Comparison of ENCODE assay signal across 1 cellular context in genomic region chr16:4847774-4848587, GRCh38.
A peak's percentile ranks its signal among the peaks of the same experiment; 100 is the strongest.
TF ChIP-seq lines count a peak whose summit lies in the region.

No MANE protein-coding gene starts in this region.

TF ChIP-seq in HepG2, 621 proteins besides CTCF, POLR2A, EP300 and RAD21 (continues in another document):
- TF ChIP-seq ZNF616 (CRISPR knock-in tag; IDR thresholded peaks at IDR 0.05; ENCODE audit: low read depth), result no peak
- TF ChIP-seq ZNF746 (CRISPR knock-in tag; IDR thresholded peaks at IDR 0.05), result 0 out of 2 replicates have a peak, but pooled peaks have one; percentile 2
- TF ChIP-seq SRF (IDR thresholded peaks at IDR 0.05; ENCODE audit: low read depth, low read length), result no peak
- 0 out of 2 replicates have a peak, but pooled peaks have one; percentile 47 for TF ChIP-seq ZMAT3 (CRISPR knock-in tag; conservative IDR thresholded peaks at IDR 0.05)
- no peak for TF ChIP-seq PHF8 (CRISPR knock-in tag; IDR thresholded peaks at IDR 0.05)
- TF ChIP-seq CENPX (CRISPR knock-in tag; IDR thresholded peaks at IDR 0.05), result no peak
- TF ChIP-seq ZNF12 (CRISPR knock-in tag; IDR thresholded peaks at IDR 0.05), result no peak
- TF ChIP-seq THAP9 (CRISPR knock-in tag; IDR thresholded peaks at IDR 0.05; ENCODE audit: borderline replicate concordance), result no peak
- peak; percentile 70 for TF ChIP-seq SAP130 (CRISPR knock-in tag; IDR thresholded peaks at IDR 0.05; ENCODE audit: low read depth)
- TF ChIP-seq THAP7 (CRISPR knock-in tag; IDR thresholded peaks at IDR 0.05), result no peak
- TF ChIP-seq NR2C2 (CRISPR knock-in tag; IDR thresholded peaks at IDR 0.05; ENCODE audit: borderline replicate concordance), result peak; percentile 49; the same call in 1 of the 2 replicates
- TF ChIP-seq SOX13 (IDR thresholded peaks at IDR 0.05), result no peak
- no peak for TF ChIP-seq SOX13 (CRISPR knock-in tag; conservative IDR thresholded peaks at IDR 0.05 in 1 of 2, IDR thresholded peaks at IDR 0.05 in 1 of 2)
- TF ChIP-seq U2AF1 (optimal IDR thresholded peaks at IDR 0.05; ENCODE audit: low read depth, low read length), result no peak
- TF ChIP-seq ZBTB2 (CRISPR knock-in tag; IDR thresholded peaks at IDR 0.05; ENCODE audit: low read depth), result no peak
- no peak; the same call in 1 of the 2 replicates for TF ChIP-seq ZNF367 (CRISPR knock-in tag; IDR thresholded peaks at IDR 0.05; ENCODE audit: borderline replicate concordance)
- no peak for TF ChIP-seq ZNF878 (CRISPR knock-in tag; IDR thresholded peaks at IDR 0.05)
- TF ChIP-seq FOXA3 (CRISPR knock-in tag; IDR thresholded peaks at IDR 0.05), result no peak
- TF ChIP-seq ZNF687 (CRISPR knock-in tag; IDR thresholded peaks at IDR 0.05), result peak; percentile 16; the same call in 1 of the 2 replicates
- TF ChIP-seq PAWR (CRISPR knock-in tag; IDR thresholded peaks at IDR 0.05; ENCODE audit: borderline replicate concordance), result no peak
- 0 out of 2 replicates have a peak, but pooled peaks have one; percentile 1 for TF ChIP-seq FOSL1 (CRISPR knock-in tag; IDR thresholded peaks at IDR 0.05; ENCODE audit: borderline replicate concordance)
- no peak for TF ChIP-seq NCOA1 (CRISPR knock-in tag; IDR thresholded peaks at IDR 0.05)
- TF ChIP-seq IRX3 (CRISPR knock-in tag; IDR thresholded peaks at IDR 0.05; ENCODE audit: borderline replicate concordance, low read depth), result no peak
- peak; percentile 50; the same call in 1 of the 2 replicates for TF ChIP-seq CHCHD3 (CRISPR knock-in tag; IDR thresholded peaks at IDR 0.05)
- no peak for TF ChIP-seq KDM6A (CRISPR knock-in tag; IDR thresholded peaks at IDR 0.05; ENCODE audit: low read depth)
- TF ChIP-seq KDM1A (CRISPR knock-in tag; IDR thresholded peaks at IDR 0.05), result no peak
- no peak for TF ChIP-seq ZNF652 (CRISPR knock-in tag; IDR thresholded peaks at IDR 0.05; ENCODE audit: borderline replicate concordance, low read depth)
- no peak for TF ChIP-seq NFATC3 (CRISPR knock-in tag; IDR thresholded peaks at IDR 0.05)
- TF ChIP-seq ZNF280B (CRISPR knock-in tag; IDR thresholded peaks at IDR 0.05; ENCODE audit: borderline replicate concordance), result no peak
- no peak for TF ChIP-seq YY1 (IDR thresholded peaks at IDR 0.05; ENCODE audit: insufficient read depth, insufficient replicate concordance, low read depth, low read length)
- no peak for TF ChIP-seq TEAD3 (CRISPR knock-in tag; optimal IDR thresholded peaks at IDR 0.05; ENCODE audit: borderline replicate concordance)
- no peak for TF ChIP-seq PRDM4 (CRISPR knock-in tag; IDR thresholded peaks at IDR 0.05; ENCODE audit: borderline replicate concordance)
- no peak for TF ChIP-seq ZFP36 (IDR thresholded peaks at IDR 0.05; ENCODE audit: borderline replicate concordance, low read depth, low read length, partially characterized antibody)
- no peak for TF ChIP-seq SIN3A (IDR thresholded peaks at IDR 0.05; ENCODE audit: borderline replicate concordance, low read depth, low read length)
- 0 out of 2 replicates have a peak, but pooled peaks have one; percentile 29 for TF ChIP-seq ZNF329 (CRISPR knock-in tag; IDR thresholded peaks at IDR 0.05; ENCODE audit: low read depth)
- TF ChIP-seq TFAP4 (IDR thresholded peaks at IDR 0.05; ENCODE audit: borderline replicate concordance, low read depth), result peak; percentile 46; the same call in 1 of the 2 replicates
- no peak for TF ChIP-seq TFDP1 (CRISPR knock-in tag; IDR thresholded peaks at IDR 0.05; ENCODE audit: borderline replicate concordance)
- no peak for TF ChIP-seq CBFB (CRISPR knock-in tag; IDR thresholded peaks at IDR 0.05)
- TF ChIP-seq ZFAT (CRISPR knock-in tag; conservative IDR thresholded peaks at IDR 0.05), result no peak
- no peak for TF ChIP-seq DRAP1 (CRISPR knock-in tag; IDR thresholded peaks at IDR 0.05)
- peak; percentile 90 for TF ChIP-seq ZNF777 (CRISPR knock-in tag; IDR thresholded peaks at IDR 0.05)
- TF ChIP-seq ZNF563 (CRISPR knock-in tag; IDR thresholded peaks at IDR 0.05), result peak; percentile 68
- no peak for TF ChIP-seq HNRNPL (IDR thresholded peaks at IDR 0.05; ENCODE audit: low read depth, low read length)
- no peak for TF ChIP-seq NR0B2 (CRISPR knock-in tag; IDR thresholded peaks at IDR 0.05)
- no peak for TF ChIP-seq SMAD3 (CRISPR knock-in tag; IDR thresholded peaks at IDR 0.05)
